ENCODE assay signal across 1 cellular context in the genomic region with DNA sequence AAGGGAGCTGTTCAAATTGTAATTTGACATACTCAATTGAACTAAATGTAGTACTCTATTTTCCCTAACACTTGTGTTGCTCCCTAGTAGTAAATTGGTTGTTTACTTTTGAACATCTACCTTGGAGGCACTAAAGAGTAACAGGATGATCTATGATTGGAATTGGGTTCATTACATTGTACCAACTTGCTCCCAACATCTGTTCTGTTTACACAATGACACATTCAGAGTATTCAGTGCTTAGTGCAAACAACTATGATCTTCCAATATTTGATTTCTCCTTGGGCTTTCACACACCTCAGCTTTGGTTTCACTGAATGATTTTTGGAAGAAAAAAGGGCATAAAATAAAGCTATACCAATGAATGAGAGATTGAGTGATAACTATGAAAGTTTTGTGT.
TF ChIP-seq lines count a peak whose summit lies in the region.

No MANE protein-coding gene starts in this region.

TF ChIP-seq in HepG2, 621 proteins besides CTCF, POLR2A, EP300 and RAD21 (continued from another document and continues in another):
- TF ChIP-seq, protein P1, sequence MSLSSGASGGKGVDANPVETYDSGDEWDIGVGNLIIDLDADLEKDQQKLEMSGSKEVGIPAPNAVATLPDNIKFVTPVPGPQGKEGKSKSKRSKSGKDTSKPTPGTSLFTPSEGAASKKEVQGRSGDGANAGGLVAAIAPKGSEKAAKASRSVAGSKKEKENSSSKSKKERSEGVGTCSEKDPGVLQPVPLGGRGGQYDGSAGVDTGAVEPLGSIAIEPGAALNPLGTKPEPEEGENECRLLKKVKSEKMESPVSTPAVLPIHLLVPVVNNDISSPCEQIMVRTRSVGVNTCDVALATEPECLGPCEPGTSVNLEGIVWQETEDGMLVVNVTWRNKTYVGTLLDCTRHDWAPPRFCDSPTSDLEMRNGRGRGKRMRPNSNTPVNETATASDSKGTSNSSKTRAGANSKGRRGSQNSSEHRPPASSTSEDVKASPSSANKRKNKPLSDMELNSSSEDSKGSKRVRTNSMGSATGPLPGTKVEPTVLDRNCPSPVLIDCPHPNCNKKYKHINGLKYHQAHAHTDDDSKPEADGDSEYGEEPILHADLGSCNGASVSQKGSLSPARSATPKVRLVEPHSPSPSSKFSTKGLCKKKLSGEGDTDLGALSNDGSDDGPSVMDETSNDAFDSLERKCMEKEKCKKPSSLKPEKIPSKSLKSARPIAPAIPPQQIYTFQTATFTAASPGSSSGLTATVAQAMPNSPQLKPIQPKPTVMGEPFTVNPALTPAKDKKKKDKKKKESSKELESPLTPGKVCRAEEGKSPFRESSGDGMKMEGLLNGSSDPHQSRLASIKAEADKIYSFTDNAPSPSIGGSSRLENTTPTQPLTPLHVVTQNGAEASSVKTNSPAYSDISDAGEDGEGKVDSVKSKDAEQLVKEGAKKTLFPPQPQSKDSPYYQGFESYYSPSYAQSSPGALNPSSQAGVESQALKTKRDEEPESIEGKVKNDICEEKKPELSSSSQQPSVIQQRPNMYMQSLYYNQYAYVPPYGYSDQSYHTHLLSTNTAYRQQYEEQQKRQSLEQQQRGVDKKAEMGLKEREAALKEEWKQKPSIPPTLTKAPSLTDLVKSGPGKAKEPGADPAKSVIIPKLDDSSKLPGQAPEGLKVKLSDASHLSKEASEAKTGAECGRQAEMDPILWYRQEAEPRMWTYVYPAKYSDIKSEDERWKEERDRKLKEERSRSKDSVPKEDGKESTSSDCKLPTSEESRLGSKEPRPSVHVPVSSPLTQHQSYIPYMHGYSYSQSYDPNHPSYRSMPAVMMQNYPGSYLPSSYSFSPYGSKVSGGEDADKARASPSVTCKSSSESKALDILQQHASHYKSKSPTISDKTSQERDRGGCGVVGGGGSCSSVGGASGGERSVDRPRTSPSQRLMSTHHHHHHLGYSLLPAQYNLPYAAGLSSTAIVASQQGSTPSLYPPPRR (CRISPR knock-in tag; IDR thresholded peaks at IDR 0.05; ENCODE audit: borderline replicate concordance) = peak; percentile 84
- TF ChIP-seq FOXK2 (IDR thresholded peaks at IDR 0.05) (no peak), TBX3 (IDR thresholded peaks at IDR 0.05; ENCODE audit: borderline replicate concordance) (peak; percentile 92; the same call in 1 of the 2 replicates), KAT7 (CRISPR knock-in tag; IDR thresholded peaks at IDR 0.05; ENCODE audit: borderline replicate concordance) (no peak), KAT8 (CRISPR knock-in tag; IDR thresholded peaks at IDR 0.05) (0 out of 2 replicates have a peak, but pooled peaks have one; percentile 14), SOX6 (IDR thresholded peaks at IDR 0.05) (no peak), SOX6 (CRISPR knock-in tag; IDR thresholded peaks at IDR 0.05) (0 out of 2 replicates have a peak, but pooled peaks have one; percentile 28), CREM (IDR thresholded peaks at IDR 0.05) (0 out of 2 replicates have a peak, but pooled peaks have one; percentile 28), CREM (CRISPR knock-in tag; IDR thresholded peaks at IDR 0.05) (no peak), RBM22 (optimal IDR thresholded peaks at IDR 0.05; ENCODE audit: low read length) (no peak), NR2F6 (IDR thresholded peaks at IDR 0.05) (peak; percentile 38; the same call in 1 of the 2 replicates), NR2F6 (CRISPR knock-in tag; IDR thresholded peaks at IDR 0.05) (no peak), ZSCAN21 (CRISPR knock-in tag; IDR thresholded peaks at IDR 0.05; ENCODE audit: borderline replicate concordance) (no peak), MAFF (IDR thresholded peaks at IDR 0.05; ENCODE audit: low read depth, low read length) (no peak), ZKSCAN8 (CRISPR knock-in tag; IDR thresholded peaks at IDR 0.05; ENCODE audit: borderline replicate concordance) (no peak), ZEB1 (IDR thresholded peaks at IDR 0.05; ENCODE audit: insufficient replicate concordance, low read depth) (no peak), ZNF619 (CRISPR knock-in tag; IDR thresholded peaks at IDR 0.05) (no peak), ZNF547 (CRISPR knock-in tag; IDR thresholded peaks at IDR 0.05) (no peak), NFIC (IDR thresholded peaks at IDR 0.05; ENCODE audit: low read length) (0 out of 2 replicates have a peak, but pooled peaks have one; percentile 34), DNMT3B (CRISPR knock-in tag; conservative IDR thresholded peaks at IDR 0.05) (no peak), ZNF431 (CRISPR knock-in tag; IDR thresholded peaks at IDR 0.05; ENCODE audit: borderline replicate concordance, low read depth) (no peak), RXRA (CRISPR knock-in tag; IDR thresholded peaks at IDR 0.05) (no peak), JUND (CRISPR knock-in tag; IDR thresholded peaks at IDR 0.05) (peak; percentile 56; the same call in 1 of the 2 replicates), SP140L (CRISPR knock-in tag; IDR thresholded peaks at IDR 0.05; ENCODE audit: borderline replicate concordance) (no peak), SRF (IDR thresholded peaks at IDR 0.05; ENCODE audit: low read depth, low read length) (no peak), HHEX (CRISPR knock-in tag; IDR thresholded peaks at IDR 0.05) (peak; percentile 92), RFX1 (IDR thresholded peaks at IDR 0.05) (no peak), ZNF557 (CRISPR knock-in tag; IDR thresholded peaks at IDR 0.05) (no peak), GATAD2A (CRISPR knock-in tag; IDR thresholded peaks at IDR 0.05) (peak; percentile 60), NCOA2 (CRISPR knock-in tag; IDR thresholded peaks at IDR 0.05) (no peak), ZNF20 (CRISPR knock-in tag; IDR thresholded peaks at IDR 0.05) (no peak)
- TF ChIP-seq, protein P2, sequence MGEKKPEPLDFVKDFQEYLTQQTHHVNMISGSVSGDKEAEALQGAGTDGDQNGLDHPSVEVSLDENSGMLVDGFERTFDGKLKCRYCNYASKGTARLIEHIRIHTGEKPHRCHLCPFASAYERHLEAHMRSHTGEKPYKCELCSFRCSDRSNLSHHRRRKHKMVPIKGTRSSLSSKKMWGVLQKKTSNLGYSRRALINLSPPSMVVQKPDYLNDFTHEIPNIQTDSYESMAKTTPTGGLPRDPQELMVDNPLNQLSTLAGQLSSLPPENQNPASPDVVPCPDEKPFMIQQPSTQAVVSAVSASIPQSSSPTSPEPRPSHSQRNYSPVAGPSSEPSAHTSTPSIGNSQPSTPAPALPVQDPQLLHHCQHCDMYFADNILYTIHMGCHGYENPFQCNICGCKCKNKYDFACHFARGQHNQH (CRISPR knock-in tag; IDR thresholded peaks at IDR 0.05) = no peak
- TF ChIP-seq, protein P3, sequence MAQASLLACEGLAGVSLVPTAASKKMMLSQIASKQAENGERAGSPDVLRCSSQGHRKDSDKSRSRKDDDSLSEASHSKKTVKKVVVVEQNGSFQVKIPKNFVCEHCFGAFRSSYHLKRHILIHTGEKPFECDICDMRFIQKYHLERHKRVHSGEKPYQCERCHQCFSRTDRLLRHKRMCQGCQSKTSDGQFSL (CRISPR knock-in tag; IDR thresholded peaks at IDR 0.05) = no peak
- TF ChIP-seq, protein P4, sequence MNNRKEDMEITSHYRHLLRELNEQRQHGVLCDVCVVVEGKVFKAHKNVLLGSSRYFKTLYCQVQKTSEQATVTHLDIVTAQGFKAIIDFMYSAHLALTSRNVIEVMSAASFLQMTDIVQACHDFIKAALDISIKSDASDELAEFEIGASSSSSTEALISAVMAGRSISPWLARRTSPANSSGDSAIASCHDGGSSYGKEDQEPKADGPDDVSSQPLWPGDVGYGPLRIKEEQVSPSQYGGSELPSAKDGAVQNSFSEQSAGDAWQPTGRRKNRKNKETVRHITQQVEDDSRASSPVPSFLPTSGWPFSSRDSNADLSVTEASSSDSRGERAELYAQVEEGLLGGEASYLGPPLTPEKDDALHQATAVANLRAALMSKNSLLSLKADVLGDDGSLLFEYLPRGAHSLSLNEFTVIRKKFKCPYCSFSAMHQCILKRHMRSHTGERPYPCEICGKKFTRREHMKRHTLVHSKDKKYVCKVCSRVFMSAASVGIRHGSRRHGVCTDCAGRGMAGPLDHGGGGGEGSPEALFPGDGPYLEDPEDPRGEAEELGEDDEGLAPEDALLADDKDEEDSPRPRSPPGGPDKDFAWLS (CRISPR knock-in tag; IDR thresholded peaks at IDR 0.05; ENCODE audit: borderline replicate concordance) = no peak
- TF ChIP-seq, protein P5, sequence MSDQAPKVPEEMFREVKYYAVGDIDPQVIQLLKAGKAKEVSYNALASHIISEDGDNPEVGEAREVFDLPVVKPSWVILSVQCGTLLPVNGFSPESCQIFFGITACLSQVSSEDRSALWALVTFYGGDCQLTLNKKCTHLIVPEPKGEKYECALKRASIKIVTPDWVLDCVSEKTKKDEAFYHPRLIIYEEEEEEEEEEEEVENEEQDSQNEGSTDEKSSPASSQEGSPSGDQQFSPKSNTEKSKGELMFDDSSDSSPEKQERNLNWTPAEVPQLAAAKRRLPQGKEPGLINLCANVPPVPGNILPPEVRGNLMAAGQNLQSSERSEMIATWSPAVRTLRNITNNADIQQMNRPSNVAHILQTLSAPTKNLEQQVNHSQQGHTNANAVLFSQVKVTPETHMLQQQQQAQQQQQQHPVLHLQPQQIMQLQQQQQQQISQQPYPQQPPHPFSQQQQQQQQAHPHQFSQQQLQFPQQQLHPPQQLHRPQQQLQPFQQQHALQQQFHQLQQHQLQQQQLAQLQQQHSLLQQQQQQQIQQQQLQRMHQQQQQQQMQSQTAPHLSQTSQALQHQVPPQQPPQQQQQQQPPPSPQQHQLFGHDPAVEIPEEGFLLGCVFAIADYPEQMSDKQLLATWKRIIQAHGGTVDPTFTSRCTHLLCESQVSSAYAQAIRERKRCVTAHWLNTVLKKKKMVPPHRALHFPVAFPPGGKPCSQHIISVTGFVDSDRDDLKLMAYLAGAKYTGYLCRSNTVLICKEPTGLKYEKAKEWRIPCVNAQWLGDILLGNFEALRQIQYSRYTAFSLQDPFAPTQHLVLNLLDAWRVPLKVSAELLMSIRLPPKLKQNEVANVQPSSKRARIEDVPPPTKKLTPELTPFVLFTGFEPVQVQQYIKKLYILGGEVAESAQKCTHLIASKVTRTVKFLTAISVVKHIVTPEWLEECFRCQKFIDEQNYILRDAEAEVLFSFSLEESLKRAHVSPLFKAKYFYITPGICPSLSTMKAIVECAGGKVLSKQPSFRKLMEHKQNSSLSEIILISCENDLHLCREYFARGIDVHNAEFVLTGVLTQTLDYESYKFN (CRISPR knock-in tag; conservative IDR thresholded peaks at IDR 0.05) = peak; percentile 44
- TF ChIP-seq, protein P6, sequence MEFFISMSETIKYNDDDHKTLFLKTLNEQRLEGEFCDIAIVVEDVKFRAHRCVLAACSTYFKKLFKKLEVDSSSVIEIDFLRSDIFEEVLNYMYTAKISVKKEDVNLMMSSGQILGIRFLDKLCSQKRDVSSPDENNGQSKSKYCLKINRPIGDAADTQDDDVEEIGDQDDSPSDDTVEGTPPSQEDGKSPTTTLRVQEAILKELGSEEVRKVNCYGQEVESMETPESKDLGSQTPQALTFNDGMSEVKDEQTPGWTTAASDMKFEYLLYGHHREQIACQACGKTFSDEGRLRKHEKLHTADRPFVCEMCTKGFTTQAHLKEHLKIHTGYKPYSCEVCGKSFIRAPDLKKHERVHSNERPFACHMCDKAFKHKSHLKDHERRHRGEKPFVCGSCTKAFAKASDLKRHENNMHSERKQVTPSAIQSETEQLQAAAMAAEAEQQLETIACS (CRISPR knock-in tag; IDR thresholded peaks at IDR 0.05) = no peak
- TF ChIP-seq, protein P7, sequence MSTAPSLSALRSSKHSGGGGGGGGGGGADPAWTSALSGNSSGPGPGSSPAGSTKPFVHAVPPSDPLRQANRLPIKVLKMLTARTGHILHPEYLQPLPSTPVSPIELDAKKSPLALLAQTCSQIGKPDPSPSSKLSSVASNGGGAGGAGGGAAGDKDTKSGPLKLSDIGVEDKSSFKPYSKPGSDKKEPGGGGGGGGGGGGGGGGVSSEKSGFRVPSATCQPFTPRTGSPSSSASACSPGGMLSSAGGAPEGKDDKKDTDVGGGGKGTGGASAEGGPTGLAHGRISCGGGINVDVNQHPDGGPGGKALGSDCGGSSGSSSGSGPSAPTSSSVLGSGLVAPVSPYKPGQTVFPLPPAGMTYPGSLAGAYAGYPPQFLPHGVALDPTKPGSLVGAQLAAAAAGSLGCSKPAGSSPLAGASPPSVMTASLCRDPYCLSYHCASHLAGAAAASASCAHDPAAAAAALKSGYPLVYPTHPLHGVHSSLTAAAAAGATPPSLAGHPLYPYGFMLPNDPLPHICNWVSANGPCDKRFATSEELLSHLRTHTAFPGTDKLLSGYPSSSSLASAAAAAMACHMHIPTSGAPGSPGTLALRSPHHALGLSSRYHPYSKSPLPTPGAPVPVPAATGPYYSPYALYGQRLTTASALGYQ (CRISPR knock-in tag; IDR thresholded peaks at IDR 0.05) = peak; percentile 56; the same call in 1 of the 2 replicates
- TF ChIP-seq, protein P8, sequence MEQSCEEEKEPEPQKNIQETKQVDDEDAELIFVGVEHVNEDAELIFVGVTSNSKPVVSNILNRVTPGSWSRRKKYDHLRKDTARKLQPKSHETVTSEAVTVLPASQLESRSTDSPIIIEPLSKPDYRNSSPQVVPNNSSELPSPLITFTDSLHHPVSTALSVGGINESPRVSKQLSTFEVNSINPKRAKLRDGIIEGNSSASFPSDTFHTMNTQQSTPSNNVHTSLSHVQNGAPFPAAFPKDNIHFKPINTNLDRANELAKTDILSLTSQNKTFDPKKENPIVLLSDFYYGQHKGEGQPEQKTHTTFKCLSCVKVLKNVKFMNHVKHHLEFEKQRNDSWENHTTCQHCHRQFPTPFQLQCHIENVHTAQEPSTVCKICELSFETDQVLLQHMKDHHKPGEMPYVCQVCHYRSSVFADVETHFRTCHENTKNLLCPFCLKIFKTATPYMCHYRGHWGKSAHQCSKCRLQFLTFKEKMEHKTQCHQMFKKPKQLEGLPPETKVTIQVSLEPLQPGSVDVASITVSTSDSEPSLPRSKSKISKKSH (CRISPR knock-in tag; IDR thresholded peaks at IDR 0.05; ENCODE audit: borderline replicate concordance) = no peak
- TF ChIP-seq, protein P9, sequence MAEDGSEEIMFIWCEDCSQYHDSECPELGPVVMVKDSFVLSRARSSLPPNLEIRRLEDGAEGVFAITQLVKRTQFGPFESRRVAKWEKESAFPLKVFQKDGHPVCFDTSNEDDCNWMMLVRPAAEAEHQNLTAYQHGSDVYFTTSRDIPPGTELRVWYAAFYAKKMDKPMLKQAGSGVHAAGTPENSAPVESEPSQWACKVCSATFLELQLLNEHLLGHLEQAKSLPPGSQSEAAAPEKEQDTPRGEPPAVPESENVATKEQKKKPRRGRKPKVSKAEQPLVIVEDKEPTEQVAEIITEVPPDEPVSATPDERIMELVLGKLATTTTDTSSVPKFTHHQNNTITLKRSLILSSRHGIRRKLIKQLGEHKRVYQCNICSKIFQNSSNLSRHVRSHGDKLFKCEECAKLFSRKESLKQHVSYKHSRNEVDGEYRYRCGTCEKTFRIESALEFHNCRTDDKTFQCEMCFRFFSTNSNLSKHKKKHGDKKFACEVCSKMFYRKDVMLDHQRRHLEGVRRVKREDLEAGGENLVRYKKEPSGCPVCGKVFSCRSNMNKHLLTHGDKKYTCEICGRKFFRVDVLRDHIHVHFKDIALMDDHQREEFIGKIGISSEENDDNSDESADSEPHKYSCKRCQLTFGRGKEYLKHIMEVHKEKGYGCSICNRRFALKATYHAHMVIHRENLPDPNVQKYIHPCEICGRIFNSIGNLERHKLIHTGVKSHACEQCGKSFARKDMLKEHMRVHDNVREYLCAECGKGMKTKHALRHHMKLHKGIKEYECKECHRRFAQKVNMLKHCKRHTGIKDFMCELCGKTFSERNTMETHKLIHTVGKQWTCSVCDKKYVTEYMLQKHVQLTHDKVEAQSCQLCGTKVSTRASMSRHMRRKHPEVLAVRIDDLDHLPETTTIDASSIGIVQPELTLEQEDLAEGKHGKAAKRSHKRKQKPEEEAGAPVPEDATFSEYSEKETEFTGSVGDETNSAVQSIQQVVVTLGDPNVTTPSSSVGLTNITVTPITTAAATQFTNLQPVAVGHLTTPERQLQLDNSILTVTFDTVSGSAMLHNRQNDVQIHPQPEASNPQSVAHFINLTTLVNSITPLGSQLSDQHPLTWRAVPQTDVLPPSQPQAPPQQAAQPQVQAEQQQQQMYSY (CRISPR knock-in tag; IDR thresholded peaks at IDR 0.05) = no peak
